In the genomic region with DNA sequence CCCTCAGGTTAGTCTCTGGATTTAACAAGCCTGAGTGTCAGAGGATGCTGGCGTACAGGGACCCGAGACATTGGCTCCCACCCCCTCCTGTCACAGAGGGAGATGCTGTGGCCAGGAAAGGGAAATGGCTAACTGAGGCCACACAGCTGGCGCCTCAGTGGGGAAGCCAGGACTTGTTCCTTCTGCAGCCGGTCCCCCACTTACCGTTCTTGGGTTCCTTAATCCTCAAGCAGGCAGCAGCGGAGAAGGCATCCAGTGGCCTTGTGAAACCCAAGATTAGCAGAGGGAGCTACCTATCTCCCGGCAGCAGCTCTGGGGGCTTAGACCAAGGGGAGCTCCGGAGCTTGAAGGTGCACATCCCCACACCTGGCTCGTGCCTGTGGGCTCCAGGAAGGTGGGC, we compare ENCODE assay signal across 18 cellular contexts.
DNase-seq lines count a peak whose midpoint lies in the region; ATAC-seq and TF ChIP-seq lines count a peak whose summit lies in the region.
"Had no signal": no experiment of that assay in that cellular context is flagged by ENCODE, and none has a peak within 500 bp of the region (broad histone marks: within the 10 kb centered on the region; RNA-seq: fewer than 3 reads in every experiment).

No MANE protein-coding gene starts in this region.

- peak overlapping the region in 4 of 10 experiments; percentile 14 to 38 (median 28); a peak in 3 of 20 replicates for H3K4me3 ChIP-seq in BLaER1 treated with 17β-estradiol and CSF1 and Interleukin-3, amounts not matched to agents 10 nM and 100 nM
- H3K4me3 ChIP-seq in NB4 (ENCODE audit: low read depth, low read length): no peak overlapping the region
- no peak overlapping the region for H3K4me3 ChIP-seq in trophoblast cell (ENCODE audit: low read depth, low read length)
- H3K4me3 ChIP-seq: HAP-1 had no signal

- no peaks in the 10 kb centered on the region for H3K36me3 ChIP-seq in BLaER1 treated with 17β-estradiol and CSF1 and Interleukin-3, amounts not matched to agents 10 nM and 100 nM
- peaks cover 0 to 4% of the 10 kb centered on the region in 2 experiments for H3K36me3 ChIP-seq in trophoblast cell (ENCODE audit: control insufficient read depth in 1 of 2, insufficient read depth in 2 of 2, low read length in 2 of 2)
- H3K36me3 ChIP-seq: HAP-1 had no signal

- no peak for ATAC-seq in GM21515 (IDR thresholded peaks at IDR 0.05; ENCODE audit: unreplicated experiment)
- no peak for ATAC-seq in GM21619 (IDR thresholded peaks at IDR 0.05; ENCODE audit: unreplicated experiment)

- no peak for TF ChIP-seq POLR2A in NB4 (IDR thresholded peaks at IDR 0.05; ENCODE audit: extremely low read depth, insufficient read length)

- H3K14ac ChIP-seq in trophoblast cell (ENCODE audit: low read length): peak overlapping the region; percentile 13

- H3K4ac ChIP-seq in trophoblast cell (ENCODE audit: low read depth, low read length): no peak overlapping the region

- peaks cover 4% of the 10 kb centered on the region for H3K79me1 ChIP-seq in trophoblast cell (ENCODE audit: low read length)

- peak overlapping the region; percentile 73 to 93 (median 85) for H3K4me2 ChIP-seq in BLaER1 treated with 17β-estradiol and CSF1 and Interleukin-3, amounts not matched to agents 10 nM and 100 nM
- no peak overlapping the region for H3K4me2 ChIP-seq in trophoblast cell (ENCODE audit: low read length)

- no peak overlapping the region for H3K18ac ChIP-seq in trophoblast cell (ENCODE audit: low read length)

- no peak overlapping the region for H2BK120ac ChIP-seq in trophoblast cell (ENCODE audit: insufficient read depth, low read length, poor library complexity)

- H2BK12ac ChIP-seq in trophoblast cell (ENCODE audit: low read length): no peak overlapping the region

- H3K9ac ChIP-seq in BLaER1 treated with 17β-estradiol and CSF1 and Interleukin-3, amounts not matched to agents 10 nM and 100 nM: peak overlapping the region in 5 of 11 experiments; percentile 4 to 37 (median 15); a peak in 3 of 22 replicates
- H3K9ac ChIP-seq in trophoblast cell (ENCODE audit: low read length): no peak overlapping the region

- H2BK5ac ChIP-seq in trophoblast cell (ENCODE audit: low read depth, low read length, poor library complexity): no peak overlapping the region

- H4K12ac ChIP-seq in trophoblast cell (ENCODE audit: low read depth, low read length): no peak overlapping the region

- no peak for TF ChIP-seq CTCF in NB4 (IDR thresholded peaks at IDR 0.05; ENCODE audit: low read depth, low read length)

- no peak overlapping the region for H3K23ac ChIP-seq in trophoblast cell (ENCODE audit: low read length)

- H3K27ac ChIP-seq in BLaER1 treated with 17β-estradiol and CSF1 and Interleukin-3, amounts not matched to agents 10 nM and 100 nM: no peak overlapping the region
- no peak overlapping the region for H3K27ac ChIP-seq in trophoblast cell (ENCODE audit: low read depth, low read length)

- H2AK5ac ChIP-seq in trophoblast cell (ENCODE audit: low read length): no peak overlapping the region

- no peaks in the 10 kb centered on the region for H3K79me2 ChIP-seq in trophoblast cell (ENCODE audit: control insufficient read depth, insufficient read depth, low read length, poor library complexity)

- peak overlapping the region; percentile 47 for H4K91ac ChIP-seq in trophoblast cell (ENCODE audit: low read depth, low read length)

- WGBS in trophoblast cell (ENCODE audit: extremely low coverage, insufficient coverage, insufficient read length): no CpG with 5 or more reads among the region's 9 CpGs

- peaks cover 0 to 12% (median 0%) of the 10 kb centered on the region in 11 experiments; a peak in 6 of 22 replicates for H4K20me1 ChIP-seq in BLaER1 treated with 17β-estradiol and CSF1 and Interleukin-3, amounts not matched to agents 10 nM and 100 nM

- H3K27me3 ChIP-seq in BLaER1 treated with 17β-estradiol and CSF1 and Interleukin-3, amounts not matched to agents 10 nM and 100 nM: peaks cover 11 to 26% (median 19%) of the 10 kb centered on the region in 11 experiments; a peak in 21 of 22 replicates
- H3K27me3 ChIP-seq in trophoblast cell (ENCODE audit: insufficient read depth, low read length): no peaks in the 10 kb centered on the region

- H3K4me1 ChIP-seq in BLaER1 treated with 17β-estradiol and CSF1 and Interleukin-3, amounts not matched to agents 10 nM and 100 nM: peaks cover 31 to 64% (median 48%) of the 10 kb centered on the region in 10 experiments
- peaks cover 0 to 3% of the 10 kb centered on the region in 2 experiments for H3K4me1 ChIP-seq in trophoblast cell (ENCODE audit: control insufficient read depth in 1 of 2, insufficient read depth in 2 of 2, low read length in 2 of 2)
- H3K4me1 ChIP-seq: HAP-1 had no signal

- peak; percentile 42 for DNase-seq in NB4 (ENCODE audit: low read depth)
- DNase-seq in UCSD-AML1 (lab: John Stamatoyannopoulos, UW; ENCODE audit: unreplicated experiment): peak; percentile 50
- no peak for DNase-seq in trophoblast cell
- no peak for DNase-seq in NAMALWA (ENCODE audit: low spot score)
- no peak for DNase-seq in stimulated activated CD4-positive, alpha-beta T cell treated with anti-CD3 and anti-CD28 coated beads, Interleukin-4, amount 100 ng/mL, for 24 hours
- DNase-seq: 8988T; Calu3; CD4-positive, alpha-beta memory T cell; MM.1S; NCI-H1417 treated with DMSO at 0.1 percent for 48 hours; NCI-H187 treated with DMSO at 0.1 percent for 48 hours; NCI-H226; NCI-H524; NCI-H82 had no signal

- H3K9me3 ChIP-seq in BLaER1 treated with 17β-estradiol and CSF1 and Interleukin-3, amounts not matched to agents 10 nM and 100 nM (replicated peaks in 1 of 11): peaks cover 0 to 10% (median 6%) of the 10 kb centered on the region in 11 experiments; a peak in 12 of 22 replicates
- peaks cover 7% of the 10 kb centered on the region for H3K9me3 ChIP-seq in trophoblast cell (ENCODE audit: insufficient read depth, low read depth, low read length)
- H3K9me3 ChIP-seq: HAP-1 had no signal

- H2AFZ ChIP-seq in trophoblast cell (ENCODE audit: insufficient read depth, low read length, poor library complexity): no peak overlapping the region

- H4K8ac ChIP-seq in trophoblast cell (ENCODE audit: low read depth, low read length): no peak overlapping the region

Comparison
In these comparisons a context has a peak if more than half of its experiments do, and no peak if none do; other contexts are left out.
1. DNase-seq: peak in NB4 (single experiment) and UCSD-AML1 (single experiment); none in trophoblast cell (0 of 2), NAMALWA (single experiment) and stimulated activated CD4-positive, alpha-beta T cell treated with anti-CD3 and anti-CD28 coated beads, Interleukin-4, amount 100 ng/mL, for 24 hours (single experiment).